ENCODE assay signal across 1 cellular context in the genomic region with DNA sequence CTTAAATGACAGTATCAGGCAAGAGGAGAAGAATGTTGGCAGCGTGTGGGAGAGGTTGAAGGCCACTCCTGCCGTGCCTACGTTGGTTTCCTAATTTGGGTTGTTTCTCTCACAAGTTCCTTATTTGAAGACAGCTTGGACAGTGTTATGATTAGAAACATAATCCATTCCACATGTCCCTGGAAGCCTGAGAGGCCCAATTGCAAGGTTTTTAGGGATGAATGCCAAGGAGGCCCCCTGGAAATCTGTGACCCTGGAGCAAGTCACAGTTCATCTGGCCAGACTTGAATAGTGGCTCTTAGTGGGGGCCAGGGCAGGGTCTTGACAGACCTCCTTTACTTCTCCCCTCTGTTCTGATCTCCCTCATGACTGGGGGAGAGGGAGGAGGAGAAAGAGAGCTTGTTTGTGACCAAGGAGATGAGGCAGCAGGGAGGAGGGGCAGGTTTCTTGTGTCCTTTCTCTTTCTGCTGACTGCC.
TF ChIP-seq lines count a peak whose summit lies in the region.

No MANE protein-coding gene starts in this region.

TF ChIP-seq in IMR-90, 13 proteins besides CTCF, POLR2A, EP300 and RAD21 (continued from another document):
- TF ChIP-seq RCOR1 (IDR thresholded peaks at IDR 0.05; ENCODE audit: insufficient replicate concordance, low read length) (no peak), SMC3 (IDR thresholded peaks at IDR 0.05; ENCODE audit: low read depth, low read length) (no peak), CHD1 (IDR thresholded peaks at IDR 0.05; ENCODE audit: low read depth, low read length) (no peak), RFX5 (IDR thresholded peaks at IDR 0.05; ENCODE audit: low read depth, low read length) (no peak), MXI1 (IDR thresholded peaks at IDR 0.05; ENCODE audit: borderline replicate concordance, low read depth, low read length) (no peak)
- TF ChIP-seq, protein P1, sequence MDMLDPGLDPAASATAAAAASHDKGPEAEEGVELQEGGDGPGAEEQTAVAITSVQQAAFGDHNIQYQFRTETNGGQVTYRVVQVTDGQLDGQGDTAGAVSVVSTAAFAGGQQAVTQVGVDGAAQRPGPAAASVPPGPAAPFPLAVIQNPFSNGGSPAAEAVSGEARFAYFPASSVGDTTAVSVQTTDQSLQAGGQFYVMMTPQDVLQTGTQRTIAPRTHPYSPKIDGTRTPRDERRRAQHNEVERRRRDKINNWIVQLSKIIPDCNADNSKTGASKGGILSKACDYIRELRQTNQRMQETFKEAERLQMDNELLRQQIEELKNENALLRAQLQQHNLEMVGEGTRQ (IDR thresholded peaks at IDR 0.05; ENCODE audit: low read depth, low read length), result no peak
